12 cellular contexts compared by ENCODE assay signal in genomic region chrX:110671068-110671803, GRCh38.
A peak's percentile ranks its signal among the peaks of the same experiment; 100 is the strongest.
DNase-seq lines count a peak whose midpoint lies in the region; ATAC-seq lines count a peak whose summit lies in the region.
"Had no signal": no experiment of that assay in that cellular context is flagged by ENCODE, and none has a peak within 500 bp of the region (broad histone marks: within the 10 kb centered on the region; RNA-seq: fewer than 3 reads in every experiment).

No MANE protein-coding gene starts in this region.

- no peaks in the 10 kb centered on the region for H3K9me3 Mint-ChIP-seq in activated CD8-positive, alpha-beta memory T cell treated with anti-CD3 and anti-CD28 coated beads, Interleukin-2, amount 10 ng/mL, durations not matched to agents 7 days and 5 days (ENCODE audit: low read depth)

- no peak overlapping the region for H3K4me3 ChIP-seq in mesendoderm (ENCODE audit: low read length)

- H2BK5ac ChIP-seq in mesendoderm (ENCODE audit: low read length) = no peak overlapping the region

- no peak overlapping the region for H2AK5ac ChIP-seq in mesendoderm (ENCODE audit: low read length)

- no peak overlapping the region for H3K4me3 Mint-ChIP-seq in activated CD8-positive, alpha-beta memory T cell treated with anti-CD3 and anti-CD28 coated beads, Interleukin-2, amount 10 ng/mL, durations not matched to agents 7 days and 5 days

- no peak overlapping the region for H3K9ac ChIP-seq in mesendoderm (ENCODE audit: low read length)

- H4K8ac ChIP-seq in mesendoderm (ENCODE audit: low read depth, low read length) = no peak overlapping the region

- no peak overlapping the region for H3K23ac ChIP-seq in mesendoderm (ENCODE audit: low read length)

- H3K27me3 Mint-ChIP-seq in activated CD8-positive, alpha-beta memory T cell treated with anti-CD3 and anti-CD28 coated beads, Interleukin-2, amount 10 ng/mL, durations not matched to agents 7 days and 5 days = no peaks in the 10 kb centered on the region

- no peaks in the 10 kb centered on the region for H3K4me1 Mint-ChIP-seq in activated CD8-positive, alpha-beta memory T cell treated with anti-CD3 and anti-CD28 coated beads, Interleukin-2, amount 10 ng/mL, durations not matched to agents 7 days and 5 days

- CTCF ChIA-PET in activated CD8-positive, alpha-beta memory T cell treated with anti-CD3 and anti-CD28 coated beads, Interleukin-2, amount 10 ng/mL, durations not matched to agents 7 days and 5 days (lab: Charles Lee) = no interaction called here

- no peak overlapping the region for H2BK120ac ChIP-seq in mesendoderm (ENCODE audit: low read depth, low read length)

- H3K27me3 ChIP-seq in mesendoderm (ENCODE audit: insufficient read depth, low read length, poor library complexity) = no peaks in the 10 kb centered on the region

- H3K18ac ChIP-seq in mesendoderm (ENCODE audit: low read length) = no peak overlapping the region

- no peaks in the 10 kb centered on the region for H3K79me1 ChIP-seq in mesendoderm (ENCODE audit: low read length)

- H3K27ac ChIP-seq in mesendoderm (ENCODE audit: low read depth, low read length) = no peak overlapping the region

- no CpG with 5 or more reads among the region's 3 CpGs for WGBS in mesendoderm (ENCODE audit: extremely low coverage, insufficient coverage, low lambda C conversion rate)

- no peak overlapping the region for H3K4ac ChIP-seq in mesendoderm (ENCODE audit: low read depth, low read length)

- H3K36me3 ChIP-seq in mesendoderm (ENCODE audit: control insufficient read depth, insufficient read depth, low read length) = no peaks in the 10 kb centered on the region

- H3K4me2 ChIP-seq in mesendoderm (ENCODE audit: low read length) = no peak overlapping the region

- H3K27ac Mint-ChIP-seq in activated CD8-positive, alpha-beta memory T cell treated with anti-CD3 and anti-CD28 coated beads, Interleukin-2, amount 10 ng/mL, durations not matched to agents 7 days and 5 days = no peak overlapping the region

- H3K4me1 ChIP-seq in mesendoderm (ENCODE audit: control insufficient read depth, low read depth, low read length) = no peaks in the 10 kb centered on the region

- no peaks in the 10 kb centered on the region for H3K79me2 ChIP-seq in mesendoderm (ENCODE audit: control insufficient read depth, insufficient read depth, low read length)

- H3K56ac ChIP-seq in mesendoderm (ENCODE audit: low read length) = no peak overlapping the region

- DNase-seq in HK-2 (ENCODE audit: unreplicated experiment) = peak; percentile 3
- peak; percentile 16 for DNase-seq in mesendoderm
- DNase-seq in C1 segment of cervical spinal cord (lab: John Stamatoyannopoulos, UW) = no peak
- no peak for DNase-seq in NCI-H146 treated with DMSO at 0.1 percent for 48 hours (lab: John Stamatoyannopoulos, UW; ENCODE audit: unreplicated experiment)
- no peak for DNase-seq in foreskin melanocyte
- DNase-seq in activated CD8-positive, alpha-beta memory T cell treated with anti-CD3 and anti-CD28 coated beads, Interleukin-2, amount 10 ng/mL, durations not matched to agents 7 days and 5 days = no peak
- DNase-seq: activated CD4-positive, alpha-beta T cell treated with anti-CD3 and anti-CD28 coated beads, Interleukin-2, amount 50 U/mL, for 48 hours; central memory CD4-positive, alpha-beta T cell; IMR-90; SHP77 had no signal

- H3K36me3 Mint-ChIP-seq in activated CD8-positive, alpha-beta memory T cell treated with anti-CD3 and anti-CD28 coated beads, Interleukin-2, amount 10 ng/mL, durations not matched to agents 7 days and 5 days = no peaks in the 10 kb centered on the region

- H2BK15ac ChIP-seq in mesendoderm (replicated peaks; ENCODE audit: low read depth) = no peak overlapping the region

- ATAC-seq in GM19328 (IDR thresholded peaks at IDR 0.05; ENCODE audit: unreplicated experiment) = peak; percentile 74
- peak; percentile 94 for ATAC-seq in HG02763 (IDR thresholded peaks at IDR 0.05; ENCODE audit: unreplicated experiment)
- ATAC-seq in activated CD8-positive, alpha-beta memory T cell treated with anti-CD3 and anti-CD28 coated beads, Interleukin-2, amount 10 ng/mL, durations not matched to agents 7 days and 5 days = no peak

- H4K5ac ChIP-seq in mesendoderm (ENCODE audit: low read length) = no peak overlapping the region

Comparison
In these comparisons a context has a peak if more than half of its experiments do, and no peak if none do; other contexts are left out.
1. DNase-seq: peak in HK-2 (single experiment) and mesendoderm (single experiment); none in C1 segment of cervical spinal cord (0 of 14), NCI-H146 treated with DMSO at 0.1 percent for 48 hours (single experiment), foreskin melanocyte (single experiment) and activated CD8-positive, alpha-beta memory T cell treated with anti-CD3 and anti-CD28 coated beads, Interleukin-2, amount 10 ng/mL, durations not matched to agents 7 days and 5 days (single experiment).